Comparison of ENCODE assay signal across 8 cellular contexts in the genomic region with DNA sequence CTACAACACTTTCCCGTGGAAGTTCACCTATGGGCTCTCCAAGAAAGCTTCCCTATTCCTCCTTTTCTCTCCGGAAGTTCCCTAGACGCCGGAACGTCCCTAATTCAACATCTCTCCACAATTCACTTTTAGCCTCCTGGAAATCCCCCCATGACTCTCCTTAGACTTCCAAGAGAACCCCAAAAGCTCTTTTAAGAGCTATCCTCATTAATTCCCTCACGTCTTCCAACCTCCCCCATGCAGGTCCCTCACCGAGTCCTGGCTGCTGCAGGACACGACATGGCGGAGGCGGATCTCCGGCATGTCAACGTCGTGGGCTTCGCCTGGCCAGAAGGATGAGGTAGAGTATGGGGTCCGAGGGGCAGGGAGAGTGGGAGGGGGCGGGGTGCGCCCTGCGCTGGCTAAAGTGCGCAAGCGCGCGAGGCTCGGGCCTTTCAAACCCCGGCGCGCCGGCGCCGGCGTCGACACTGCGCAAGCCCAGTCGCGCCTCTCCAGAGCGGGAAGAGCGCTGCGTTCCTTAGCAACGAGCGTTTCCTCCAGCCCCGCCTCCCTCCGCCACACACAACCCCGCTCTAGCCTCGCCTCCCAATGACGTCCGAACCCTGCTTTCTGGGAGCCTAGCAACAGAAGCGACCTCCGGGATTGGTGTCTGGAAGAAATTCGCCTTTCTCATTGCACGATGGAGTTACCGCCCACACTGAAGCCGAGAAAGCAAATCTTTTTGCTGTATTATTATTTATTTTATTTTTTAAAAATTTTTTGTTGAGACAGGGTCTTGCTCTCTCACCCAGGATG. TPM values are rescaled to one million over a fixed set of nuclear protein-coding genes. Genes with fewer than 3 reads are reported as not detected.
DNase-seq lines count a peak whose midpoint lies in the region; TF ChIP-seq lines count a peak whose summit lies in the region.

A gene (plus strand): TSS at position 646 of the 795 bp plus-strand sequence. CDS start 1,391 bp downstream, outside the sequence.
A gene with protein sequence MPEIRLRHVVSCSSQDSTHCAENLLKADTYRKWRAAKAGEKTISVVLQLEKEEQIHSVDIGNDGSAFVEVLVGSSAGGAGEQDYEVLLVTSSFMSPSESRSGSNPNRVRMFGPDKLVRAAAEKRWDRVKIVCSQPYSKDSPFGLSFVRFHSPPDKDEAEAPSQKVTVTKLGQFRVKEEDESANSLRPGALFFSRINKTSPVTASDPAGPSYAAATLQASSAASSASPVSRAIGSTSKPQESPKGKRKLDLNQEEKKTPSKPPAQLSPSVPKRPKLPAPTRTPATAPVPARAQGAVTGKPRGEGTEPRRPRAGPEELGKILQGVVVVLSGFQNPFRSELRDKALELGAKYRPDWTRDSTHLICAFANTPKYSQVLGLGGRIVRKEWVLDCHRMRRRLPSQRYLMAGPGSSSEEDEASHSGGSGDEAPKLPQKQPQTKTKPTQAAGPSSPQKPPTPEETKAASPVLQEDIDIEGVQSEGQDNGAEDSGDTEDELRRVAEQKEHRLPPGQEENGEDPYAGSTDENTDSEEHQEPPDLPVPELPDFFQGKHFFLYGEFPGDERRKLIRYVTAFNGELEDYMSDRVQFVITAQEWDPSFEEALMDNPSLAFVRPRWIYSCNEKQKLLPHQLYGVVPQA (minus strand): TSS at position 372 of the 795 bp plus-strand sequence. CDS start 69 bp downstream, at position 303.

- POLR2A ChIA-PET in HEK293T (lab: Yijun Ruan, JAX) = interaction anchor here (0.9 to 2.8 kb wide), 3 partner anchors 18 to 43 kb away, joined by 3 to 16 read pairs (median 4); a partner anchor contains a TSS

- CTCF ChIA-PET in HEK293T (lab: Yijun Ruan, JAX) = interaction anchor here (0.6 to 0.9 kb wide), 2 partner anchors 40 to 146 kb away, joined by 3 read pairs; no protein-coding TSS in a partner anchor
- CTCF ChIA-PET in activated naive CD4-positive, alpha-beta T cell treated with anti-CD3 and anti-CD28 coated beads, Interleukin-2, amount 10 ng/mL, durations not matched to agents 7 days and 5 days (lab: Charles Lee) = interaction anchor here (1.4 to 4.5 kb wide), 3 partner anchors 19 to 128 kb away, joined by 4 to 28 read pairs (median 24); a partner anchor contains a TSS

- H3K36me3 Mint-ChIP-seq in activated naive CD4-positive, alpha-beta T cell treated with anti-CD3 and anti-CD28 coated beads, Interleukin-2, amount 10 ng/mL, durations not matched to agents 7 days and 5 days = peaks cover 11% of the 10 kb centered on the region

- peaks cover 47% of the 10 kb centered on the region for H3K4me1 Mint-ChIP-seq in activated naive CD4-positive, alpha-beta T cell treated with anti-CD3 and anti-CD28 coated beads, Interleukin-2, amount 10 ng/mL, durations not matched to agents 7 days and 5 days

- peak within 1 kb of the TSS; percentile 90 for H3K27ac Mint-ChIP-seq in activated naive CD4-positive, alpha-beta T cell treated with anti-CD3 and anti-CD28 coated beads, Interleukin-2, amount 10 ng/mL, durations not matched to agents 7 days and 5 days

- peak within 1 kb of the TSS; percentile 97 for H3K4me3 Mint-ChIP-seq in activated naive CD4-positive, alpha-beta T cell treated with anti-CD3 and anti-CD28 coated beads, Interleukin-2, amount 10 ng/mL, durations not matched to agents 7 days and 5 days

- DNase-seq in GF-D8 (lab: John Stamatoyannopoulos, UW) = peak; percentile 94
- DNase-seq in HEK293T (ENCODE audit: extremely low spot score) = peak; percentile 99
- DNase-seq in MV-4-11 (lab: John Stamatoyannopoulos, UW) = peak; percentile 100
- DNase-seq in SK-MEL-5 (ENCODE audit: low read depth, low spot score) = peak; percentile 99
- peak; percentile 99 for DNase-seq in activated naive CD4-positive, alpha-beta T cell treated with anti-CD3 and anti-CD28 coated beads, Interleukin-2, amount 10 ng/mL, durations not matched to agents 7 days and 5 days
- peak; percentile 97 for DNase-seq in germinal center (ENCODE audit: low spot score)
- peak; percentile 96 for DNase-seq in non-pigmented ciliary epithelial cell (ENCODE audit: low read depth)
- DNase-seq in superior temporal gyrus (ENCODE audit: extremely low spot score) = peak; percentile 99

- in situ Hi-C loops in SK-MEL-5 (cut with HindIII; ENCODE audit: low pct_unique_long_range_greater_than_20kb, low sequenced_read_pairs) = no loop called here

- H3K27me3 Mint-ChIP-seq in activated naive CD4-positive, alpha-beta T cell treated with anti-CD3 and anti-CD28 coated beads, Interleukin-2, amount 10 ng/mL, durations not matched to agents 7 days and 5 days = peaks cover 24% of the 10 kb centered on the region

- no peaks in the 10 kb centered on the region for H3K9me3 Mint-ChIP-seq in activated naive CD4-positive, alpha-beta T cell treated with anti-CD3 and anti-CD28 coated beads, Interleukin-2, amount 10 ng/mL, durations not matched to agents 7 days and 5 days

TF ChIP-seq in HEK293T, 16 proteins besides CTCF, POLR2A, EP300 and RAD21:
- no peak for TF ChIP-seq L3MBTL2 (conservative IDR thresholded peaks at IDR 0.05)
- no peak for TF ChIP-seq BHLHE40 (IDR thresholded peaks at IDR 0.05; ENCODE audit: borderline replicate concordance)
- no peak for TF ChIP-seq ZNF384 (IDR thresholded peaks at IDR 0.05)
- TF ChIP-seq, protein P1, sequence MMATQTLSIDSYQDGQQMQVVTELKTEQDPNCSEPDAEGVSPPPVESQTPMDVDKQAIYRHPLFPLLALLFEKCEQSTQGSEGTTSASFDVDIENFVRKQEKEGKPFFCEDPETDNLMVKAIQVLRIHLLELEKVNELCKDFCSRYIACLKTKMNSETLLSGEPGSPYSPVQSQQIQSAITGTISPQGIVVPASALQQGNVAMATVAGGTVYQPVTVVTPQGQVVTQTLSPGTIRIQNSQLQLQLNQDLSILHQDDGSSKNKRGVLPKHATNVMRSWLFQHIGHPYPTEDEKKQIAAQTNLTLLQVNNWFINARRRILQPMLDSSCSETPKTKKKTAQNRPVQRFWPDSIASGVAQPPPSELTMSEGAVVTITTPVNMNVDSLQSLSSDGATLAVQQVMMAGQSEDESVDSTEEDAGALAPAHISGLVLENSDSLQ (IDR thresholded peaks at IDR 0.05) = no peak
- TF ChIP-seq SP1 (IDR thresholded peaks at IDR 0.05) = no peak
- TF ChIP-seq CTBP1 (IDR thresholded peaks at IDR 0.05; ENCODE audit: borderline replicate concordance) = no peak

RNA-seq across cellular contexts. Expression of the first gene that starts in this region (rescaled TPM):
- not detected in 2 replicates for total RNA-seq in SK-MEL-5 (2014; rRNA removed; shearing (Covaris generic))
- polyA plus RNA-seq in SK-MEL-5 (2015; cell fraction: cytosol; rRNA removed) = not detected in 2 replicates
- not detected in 2 replicates for polyA plus RNA-seq in SK-MEL-5 (2015; cell fraction: nucleus; rRNA removed)

RNA-seq across cellular contexts. Expression of the second gene that starts in this region (rescaled TPM):
- total RNA-seq in SK-MEL-5 (2014; rRNA removed; shearing (Covaris generic)) = 12.2 and 13.2 TPM in 2 replicates
- polyA plus RNA-seq in SK-MEL-5 (2015; cell fraction: cytosol; rRNA removed) = 24.1 and 32.2 TPM in 2 replicates
- 26.0 and 39.7 TPM in 2 replicates for polyA plus RNA-seq in SK-MEL-5 (2015; cell fraction: nucleus; rRNA removed)

Comparison
In these comparisons a context has a peak if more than half of its experiments do, and no peak if none do; other contexts are left out.
1. Peak in every context shown above with its lines: DNase-seq.